In the genomic region with DNA sequence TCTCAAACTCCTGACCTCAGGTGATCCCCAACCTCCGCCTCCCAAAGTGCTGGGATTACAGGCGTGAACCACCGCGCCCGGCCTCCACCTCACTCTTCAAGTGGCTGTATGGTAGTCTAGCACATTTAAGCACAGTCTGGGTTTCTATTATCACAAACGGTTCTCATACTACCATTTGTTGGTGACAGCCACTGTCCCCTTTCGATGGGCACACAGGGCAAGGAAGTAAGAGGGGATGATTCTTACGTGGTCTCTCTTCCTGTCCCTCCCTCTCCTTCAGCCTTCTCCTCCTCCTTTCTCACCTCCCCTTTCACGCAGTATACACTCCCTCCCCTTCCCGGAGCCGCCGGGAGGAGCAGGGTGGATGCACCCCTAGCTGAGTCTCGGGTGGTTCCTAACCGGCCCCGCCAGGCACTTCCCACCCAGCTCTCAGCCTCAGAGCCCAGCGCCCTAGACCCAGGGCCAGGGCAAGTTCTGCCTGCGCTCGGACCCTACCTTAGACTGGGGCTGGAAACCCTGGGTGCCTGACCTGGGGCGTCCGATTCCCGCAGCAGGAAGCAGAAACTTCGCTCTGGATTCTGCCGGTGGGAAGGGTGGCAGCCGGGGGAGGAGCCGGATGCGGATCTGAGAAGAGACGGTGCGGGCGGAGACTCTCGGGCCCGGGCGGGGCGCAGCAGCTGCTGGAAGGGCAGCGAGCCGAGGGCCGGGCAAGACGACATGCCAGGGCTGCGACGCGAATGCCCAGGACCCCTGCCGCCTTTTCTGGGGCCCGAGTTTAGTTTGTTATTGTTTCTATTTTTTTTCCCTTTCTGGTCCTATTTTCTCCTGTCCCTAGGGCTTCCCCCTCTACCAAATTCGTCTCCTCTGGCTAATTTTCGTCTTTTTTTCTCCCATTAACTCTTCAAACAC, we compare ENCODE assay signal across 8 cellular contexts. TPM values are rescaled to one million over a fixed set of nuclear protein-coding genes. Genes with fewer than 3 reads are reported as not detected.
DNase-seq lines count a peak whose midpoint lies in the region; ATAC-seq lines count a peak whose summit lies in the region.

A gene (minus strand): TSS at position 626 of the 909 bp plus-strand sequence. CDS start 5,062 bp downstream, outside the sequence.

- peak within 1 kb of the TSS; percentile 92 for H3K27ac Mint-ChIP-seq in dendritic cell treated with granulocyte-macrophage colony-stimulating factor and Interleukin-4, amounts not matched to agents 40 ng/mL and 50 ng/mL, for 4 days

- DNase-seq in Ammon's horn (ENCODE audit: low spot score) (peak; percentile 84), GM19238 (ENCODE audit: insufficient read length, low spot score) (peak; percentile 71), NCI-H526 treated with DMSO at 0.1 percent for 48 hours (lab: John Stamatoyannopoulos, UW) (peak; percentile 84), left lobe of liver (ENCODE audit: low spot score) (peak; percentile 89)
- peak; percentile 64 for DNase-seq in activated CD4-positive, alpha-beta T cell treated with anti-CD3 and anti-CD28 coated beads, Interleukin-2, amount 50 U/mL, for 1 hour
- peak; percentile 74 for DNase-seq in stimulated activated CD4-positive, alpha-beta T cell treated with anti-CD3 and anti-CD28 coated beads, Interleukin-1b, Interleukin-23, amount 100 ng/mL, for 48 hours

- peaks cover 41% of the 10 kb centered on the region for H3K36me3 Mint-ChIP-seq in dendritic cell treated with granulocyte-macrophage colony-stimulating factor and Interleukin-4, amounts not matched to agents 40 ng/mL and 50 ng/mL, for 4 days (ENCODE audit: low read depth)

- ATAC-seq in HG03460 (IDR thresholded peaks at IDR 0.05; ENCODE audit: unreplicated experiment): peak; percentile 78
- peak; percentile 97 for ATAC-seq in left lobe of liver

- intact Hi-C loops in dendritic cell treated with granulocyte-macrophage colony-stimulating factor and Interleukin-4, amounts not matched to agents 40 ng/mL and 50 ng/mL, for 4 days (cut with micrococcal nuclease): loop anchor here (2.0 to 10.0 kb wide), 4 partner anchors 42 to 274 kb away; a partner anchor contains a TSS

- peaks cover 44% of the 10 kb centered on the region for H3K4me1 Mint-ChIP-seq in dendritic cell treated with granulocyte-macrophage colony-stimulating factor and Interleukin-4, amounts not matched to agents 40 ng/mL and 50 ng/mL, for 4 days (ENCODE audit: low read depth)

- H3K27me3 Mint-ChIP-seq in dendritic cell treated with granulocyte-macrophage colony-stimulating factor and Interleukin-4, amounts not matched to agents 40 ng/mL and 50 ng/mL, for 4 days: no peaks in the 10 kb centered on the region

- no peaks in the 10 kb centered on the region for H3K9me3 Mint-ChIP-seq in dendritic cell treated with granulocyte-macrophage colony-stimulating factor and Interleukin-4, amounts not matched to agents 40 ng/mL and 50 ng/mL, for 4 days

- peak within 1 kb of the TSS; percentile 95 for H3K4me3 Mint-ChIP-seq in dendritic cell treated with granulocyte-macrophage colony-stimulating factor and Interleukin-4, amounts not matched to agents 40 ng/mL and 50 ng/mL, for 4 days

RNA-seq across cellular contexts. Expression of the gene that starts here (rescaled TPM):
- total RNA-seq in left lobe of liver: 14.9 TPM

Comparison
In these comparisons a context has a peak if more than half of its experiments do, and no peak if none do; other contexts are left out.
1. Peak in every context shown above with its lines: DNase-seq and ATAC-seq.